8 cellular contexts compared by ENCODE assay signal in genomic region chr17:43170766-43171681, GRCh38. TPM values are rescaled to one million over a fixed set of nuclear protein-coding genes. Genes with fewer than 3 reads are reported as not detected.
DNase-seq lines count a peak whose midpoint lies in the region; ATAC-seq, FAIRE-seq and TF ChIP-seq lines count a peak whose summit lies in the region.

NBR1 (plus strand) TSS chr17:43171214; CDS start chr17:43175800, 4,586 bp downstream.

- no peaks in the 10 kb centered on the region for H3K9me3 ChIP-seq in HUES48 (ENCODE audit: control insufficient read depth, insufficient read depth, low read length)
- no peaks in the 10 kb centered on the region for H3K9me3 ChIP-seq in NT2/D1 (ENCODE audit: insufficient read depth, low read length)

- H3K4me1 ChIP-seq in HUES48 (ENCODE audit: control insufficient read depth, insufficient read depth, low read length), result peaks cover 6% of the 10 kb centered on the region; the same call in 1 of the 2 replicates
- H3K4me1 ChIP-seq in NT2/D1 (ENCODE audit: insufficient read depth, insufficient read length), result no peaks in the 10 kb centered on the region

- H3K27ac Mint-ChIP-seq in activated CD8-positive, alpha-beta memory T cell treated with anti-CD3 and anti-CD28 coated beads, Interleukin-2, amount 10 ng/mL, durations not matched to agents 7 days and 5 days, result no peak within 1 kb of the TSS

- ATAC-seq in GM21423 (IDR thresholded peaks at IDR 0.05; ENCODE audit: unreplicated experiment), result peak; percentile 72
- ATAC-seq in activated CD8-positive, alpha-beta memory T cell treated with anti-CD3 and anti-CD28 coated beads, Interleukin-2, amount 10 ng/mL, durations not matched to agents 7 days and 5 days, result peak; percentile 85

- peak; percentile 93 for DNase-seq in D721Med (ENCODE audit: insufficient read length, low spot score)
- peak; percentile 96 for DNase-seq in NT2/D1 (ENCODE audit: low read depth, low spot score)
- peak; percentile 99 for DNase-seq in activated CD8-positive, alpha-beta memory T cell treated with anti-CD3 and anti-CD28 coated beads, Interleukin-2, amount 10 ng/mL, durations not matched to agents 7 days and 5 days
- peak; percentile 93 for DNase-seq in mesenteric fat pad (ENCODE audit: low spot score)
- DNase-seq in stimulated activated CD8-positive, alpha-beta memory T cell treated with anti-CD3 and anti-CD28 coated beads, Interleukin-15, amount 100 ng/mL, for 24 hours (ENCODE audit: low read depth), result peak; percentile 72

- no peaks in the 10 kb centered on the region for H3K27me3 Mint-ChIP-seq in activated CD8-positive, alpha-beta memory T cell treated with anti-CD3 and anti-CD28 coated beads, Interleukin-2, amount 10 ng/mL, durations not matched to agents 7 days and 5 days

- H3K36me3 ChIP-seq in HUES48 (ENCODE audit: control insufficient read depth, insufficient read depth, low read length) (peaks cover 5% of the 10 kb centered on the region), NT2/D1 (ENCODE audit: insufficient read depth, insufficient read length, low read length) (peaks cover 10% of the 10 kb centered on the region)

- H3K4me3 ChIP-seq in HUES48 (ENCODE audit: low read depth, low read length), result peak within 1 kb of the TSS; percentile 84
- H3K4me3 ChIP-seq in NT2/D1 (ENCODE audit: insufficient read length, low read depth), result peak within 1 kb of the TSS; percentile 72

- no peaks in the 10 kb centered on the region for H3K9me3 Mint-ChIP-seq in activated CD8-positive, alpha-beta memory T cell treated with anti-CD3 and anti-CD28 coated beads, Interleukin-2, amount 10 ng/mL, durations not matched to agents 7 days and 5 days (ENCODE audit: low read depth)

- peaks cover 40% of the 10 kb centered on the region for H3K4me1 Mint-ChIP-seq in activated CD8-positive, alpha-beta memory T cell treated with anti-CD3 and anti-CD28 coated beads, Interleukin-2, amount 10 ng/mL, durations not matched to agents 7 days and 5 days

- peak within 1 kb of the TSS; percentile 96 for H3K27ac ChIP-seq in HUES48 (ENCODE audit: low read depth, low read length)

- no peak within 1 kb of the TSS for H3K4me3 Mint-ChIP-seq in activated CD8-positive, alpha-beta memory T cell treated with anti-CD3 and anti-CD28 coated beads, Interleukin-2, amount 10 ng/mL, durations not matched to agents 7 days and 5 days

- CTCF ChIA-PET in activated CD8-positive, alpha-beta memory T cell treated with anti-CD3 and anti-CD28 coated beads, Interleukin-2, amount 10 ng/mL, durations not matched to agents 7 days and 5 days (lab: Charles Lee), result interaction anchor here (0.6 to 1.7 kb wide), 10 partner anchors 20 to 739 kb away, joined by 3 to 5 read pairs (median 4); partner anchors contain the start of genes DHX8, RPL27 and TMEM106A

- H3K27me3 ChIP-seq in HUES48 (ENCODE audit: control insufficient read depth, insufficient read depth, low read length) (no peaks in the 10 kb centered on the region), NT2/D1 (ENCODE audit: insufficient read depth, insufficient read length) (no peaks in the 10 kb centered on the region)

- FAIRE-seq in D721Med (lab: Jason Lieb, UNC) (no peak), endometrium (lab: Jason Lieb, UNC) (peak; percentile 89)

- TF ChIP-seq CTCF in D721Med (IDR thresholded peaks at IDR 0.05; ENCODE audit: insufficient read depth, missing control alignments), result peak; percentile 15

- H3K9ac ChIP-seq in HUES48 (ENCODE audit: low read depth, low read length), result peak within 1 kb of the TSS; percentile 76
- H3K9ac ChIP-seq in NT2/D1 (ENCODE audit: insufficient read length, low read depth), result peak within 1 kb of the TSS; percentile 90

- peaks cover 15% of the 10 kb centered on the region for H3K36me3 Mint-ChIP-seq in activated CD8-positive, alpha-beta memory T cell treated with anti-CD3 and anti-CD28 coated beads, Interleukin-2, amount 10 ng/mL, durations not matched to agents 7 days and 5 days

RNA-seq across cellular contexts. Expression of gene NBR1, which starts in this region (rescaled TPM):
- 10 to 100 TPM; 46.0 to 53.0 TPM for total RNA-seq in activated CD8-positive, alpha-beta memory T cell treated with anti-CD3 and anti-CD28 coated beads, Interleukin-2, amount 10 ng/mL, durations not matched to agents 7 days and 5 days
- total RNA-seq in mesenteric fat pad, result 57.1 TPM

Comparison
In these comparisons a context has a peak if more than half of its experiments do, and no peak if none do; other contexts are left out.
1. Peak in every context shown above with its lines: DNase-seq, ATAC-seq, H3K4me3 ChIP-seq and H3K27ac ChIP-seq.